ENCODE assay signal across 16 cellular contexts in the genomic region with DNA sequence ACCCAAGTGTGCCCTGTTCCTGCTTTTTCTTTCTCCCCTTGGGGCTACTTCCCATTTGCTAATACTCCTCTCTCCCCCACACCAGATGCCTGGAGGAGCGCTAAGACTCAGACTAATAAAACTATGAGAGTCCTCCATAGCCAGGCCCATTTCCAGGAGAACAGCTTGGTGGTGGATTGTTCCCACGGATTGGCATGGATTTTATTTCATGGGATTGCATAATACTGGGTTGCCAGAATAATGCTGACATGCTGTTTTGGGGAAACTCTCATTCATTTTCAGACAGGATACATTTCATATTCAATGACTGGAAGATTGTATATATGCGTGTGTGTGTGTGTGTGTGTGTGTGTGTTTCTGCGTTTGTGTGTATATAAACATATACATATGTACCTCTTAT.
DNase-seq lines count a peak whose midpoint lies in the region; ATAC-seq and TF ChIP-seq lines count a peak whose summit lies in the region.
"Had no signal": no experiment of that assay in that cellular context is flagged by ENCODE, and none has a peak within 500 bp of the region (broad histone marks: within the 10 kb centered on the region; RNA-seq: fewer than 3 reads in every experiment).

No MANE protein-coding gene starts in this region.

- no peaks in the 10 kb centered on the region for H3K9me3 ChIP-seq in GM23248 (ENCODE audit: low read depth)
- H3K9me3 ChIP-seq in left ventricle myocardium inferior (replicated peaks): peaks cover 24% of the 10 kb centered on the region
- H3K9me3 ChIP-seq: BLaER1, HAP-1 had no signal

- no peaks in the 10 kb centered on the region for H3K27me3 Mint-ChIP-seq in mesothelial cell of epicardium (ENCODE audit: low read depth)
- H3K27me3 Mint-ChIP-seq in T-cell: no peaks in the 10 kb centered on the region

- no peaks in the 10 kb centered on the region for H3K9me2 ChIP-seq in GM23248 (ENCODE audit: insufficient read depth)

- H3K27ac ChIP-seq in GM23248 (no peak overlapping the region), left ventricle myocardium inferior (replicated peaks) (no peak overlapping the region)
- H3K27ac ChIP-seq: BLaER1 had no signal

- ATAC-seq in T-cell (replicated peaks in 1 of 4): no peak
- no peak for ATAC-seq in HG02970 (IDR thresholded peaks at IDR 0.05; ENCODE audit: low FRiP score, unreplicated experiment)
- no peak for ATAC-seq in GM19397 (IDR thresholded peaks at IDR 0.05; ENCODE audit: unreplicated experiment)

- H3K27ac Mint-ChIP-seq in mesothelial cell of epicardium: peak overlapping the region; percentile 39
- no peak overlapping the region for H3K27ac Mint-ChIP-seq in T-cell

- DNase-seq in AG08395 (ENCODE audit: low spot score) (peak; percentile 24), GM23248 (peak; percentile 53), amniotic epithelial cell (ENCODE audit: low read depth) (peak; percentile 25), mesothelial cell of epicardium (ENCODE audit: low spot score in 2 of 2, unreplicated experiment in 2 of 2) (no peak), left ventricle myocardium inferior (no peak), T-cell (no peak)
- DNase-seq: DMS 273 treated with DMSO at 0.1 percent for 48 hours, NCI-H1092 treated with DMSO at 0.1 percent for 48 hours, NCI-H1694, NCI-H2107, NCI-H446 treated with DMSO at 0.1 percent for 48 hours, NCI-H748 treated with DMSO at 0.1 percent for 48 hours had no signal

- in situ Hi-C loops in GM23248 (cut with MboI): no loop called here

- H3K4me1 Mint-ChIP-seq in mesothelial cell of epicardium: peaks cover 16% of the 10 kb centered on the region
- H3K4me1 Mint-ChIP-seq in T-cell: no peaks in the 10 kb centered on the region

- no peak for TF ChIP-seq CTCF in mesothelial cell of epicardium (IDR thresholded peaks at IDR 0.05; ENCODE audit: unreplicated experiment)
- no peak for TF ChIP-seq CTCF in left ventricle myocardium inferior (IDR thresholded peaks at IDR 0.05; ENCODE audit: borderline replicate concordance)

- no peaks in the 10 kb centered on the region for H3K79me2 ChIP-seq in GM23248 (ENCODE audit: insufficient read depth)

- WGBS in GM23248 (ENCODE audit: low coverage in 1 of 2, low lambda C conversion rate in 2 of 2, missing lambda C conversion rate in 2 of 2), 2 experiments: 51 to 54% methylated on average over 4 of the region's 4 CpGs

- no peak overlapping the region for H2AFZ ChIP-seq in GM23248

- POLR2A ChIA-PET in T-cell (lab: Charles Lee): no interaction called here

- H3K9ac ChIP-seq in GM23248: no peak overlapping the region
- H3K9ac ChIP-seq: BLaER1 had no signal

- H3K4me1 ChIP-seq in GM23248 (ENCODE audit: insufficient read depth) (peaks cover 24% of the 10 kb centered on the region), left ventricle myocardium inferior (no peaks in the 10 kb centered on the region)
- H3K4me1 ChIP-seq: BLaER1, HAP-1 had no signal

- no peak overlapping the region for H3K4me3 Mint-ChIP-seq in mesothelial cell of epicardium
- H3K4me3 Mint-ChIP-seq in T-cell: no peak overlapping the region

- no peak overlapping the region for H3K4me2 ChIP-seq in GM23248 (ENCODE audit: unreplicated experiment)
- H3K4me2 ChIP-seq: BLaER1 had no signal

- H3K4me3 ChIP-seq in GM23248 (no peak overlapping the region), left ventricle myocardium inferior (no peak overlapping the region)
- H3K4me3 ChIP-seq: BLaER1, HAP-1 had no signal

- no peaks in the 10 kb centered on the region for H3K36me3 ChIP-seq in GM23248 (ENCODE audit: low read depth)
- H3K36me3 ChIP-seq in left ventricle myocardium inferior: no peaks in the 10 kb centered on the region
- H3K36me3 ChIP-seq: BLaER1, HAP-1 had no signal

- H3F3A ChIP-seq in GM23248 (ENCODE audit: insufficient read depth): peaks cover 29% of the 10 kb centered on the region

- no peaks in the 10 kb centered on the region for H3K36me3 Mint-ChIP-seq in mesothelial cell of epicardium
- H3K36me3 Mint-ChIP-seq in T-cell: no peaks in the 10 kb centered on the region

- intact Hi-C loops in left ventricle myocardium inferior (cut with micrococcal nuclease): no loop called here

- H3K27me3 ChIP-seq in GM23248 (replicated peaks; ENCODE audit: insufficient read depth): no peaks in the 10 kb centered on the region
- H3K27me3 ChIP-seq in left ventricle myocardium inferior (ENCODE audit: low read depth): no peaks in the 10 kb centered on the region
- H3K27me3 ChIP-seq: BLaER1 had no signal

- CTCF ChIA-PET in T-cell (lab: Charles Lee): no interaction called here

- H3K9me3 Mint-ChIP-seq in mesothelial cell of epicardium: peaks cover 11% of the 10 kb centered on the region
- H3K9me3 Mint-ChIP-seq in T-cell: peaks cover 5 to 10% (median 8%) of the 10 kb centered on the region in 3 donors

- no peaks in the 10 kb centered on the region for H4K20me1 ChIP-seq in GM23248 (ENCODE audit: insufficient read depth)
- H4K20me1 ChIP-seq: BLaER1 had no signal

Comparison
In these comparisons a context has a peak if more than half of its experiments do, and no peak if none do; other contexts are left out.
1. DNase-seq: peak in AG08395 (single experiment), GM23248 (single experiment) and amniotic epithelial cell (single experiment); none in mesothelial cell of epicardium (0 of 2), left ventricle myocardium inferior (single experiment) and T-cell (0 of 34).